ENCODE assay signal across 18 cellular contexts in the genomic region with DNA sequence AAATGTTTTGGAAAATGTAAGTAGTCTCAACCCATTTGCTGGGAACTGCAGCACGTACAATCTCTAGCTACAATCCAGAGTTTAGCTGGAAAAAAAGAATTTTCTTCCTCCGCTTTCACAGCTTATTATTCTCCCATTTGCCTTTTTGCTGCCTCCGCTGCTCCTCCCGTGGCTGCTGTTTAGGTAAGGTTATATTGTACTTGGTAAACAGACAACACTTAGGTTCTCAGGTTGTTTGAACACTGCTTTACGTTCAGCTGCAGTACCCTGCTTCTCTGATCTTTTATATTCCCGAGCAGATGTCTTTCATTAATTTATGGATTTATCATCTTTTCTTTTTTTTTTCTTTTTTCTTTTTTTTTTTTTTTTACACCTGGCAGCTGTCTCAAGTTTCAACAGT. TPM values are rescaled to one million over a fixed set of nuclear protein-coding genes. Genes with fewer than 3 reads are reported as not detected.
DNase-seq lines count a peak whose midpoint lies in the region; ATAC-seq and TF ChIP-seq lines count a peak whose summit lies in the region.
"Had no signal": no experiment of that assay in that cellular context is flagged by ENCODE, and none has a peak within 500 bp of the region (broad histone marks: within the 10 kb centered on the region; RNA-seq: fewer than 3 reads in every experiment).

No MANE protein-coding gene starts in this region.

- TF ChIP-seq CTCF in brain (conservative IDR thresholded peaks at IDR 0.05) (no peak), gastrocnemius medialis (IDR thresholded peaks at IDR 0.05 in 4 of 5, conservative IDR thresholded peaks at IDR 0.05 in 1 of 5) (no peak), testis (IDR thresholded peaks at IDR 0.05) (no peak)

- no peaks in the 10 kb centered on the region for H3K9me3 ChIP-seq in gastrocnemius medialis
- no peaks in the 10 kb centered on the region for H3K9me3 ChIP-seq in testis
- H3K9me3 ChIP-seq: BLaER1, SK-N-SH, suprapubic skin had no signal

- intact Hi-C loops in gastrocnemius medialis (cut with DNase I; ENCODE audit: low total_unique reads) = no loop called here
- intact Hi-C loops in testis (cut with DNase I; ENCODE audit: low total_unique reads) = no loop called here

- H3K4me1 Mint-ChIP-seq in brain = peaks cover 76% of the 10 kb centered on the region

- H3K4me3 Mint-ChIP-seq in brain = peak overlapping the region in 3 of 5 experiments; percentile 8 to 70 (median 41)
- H3K4me3 Mint-ChIP-seq: nephron had no signal

- peak; percentile 26 to 63 for ATAC-seq in gastrocnemius medialis

- H3K27ac ChIP-seq in gastrocnemius medialis (peak overlapping the region in 2 of 4 donors; percentile 33 to 35), testis (no peak overlapping the region)
- H3K27ac ChIP-seq: 22Rv1, BLaER1, suprapubic skin, VCaP had no signal

- peaks cover 18% of the 10 kb centered on the region for H3K27me3 Mint-ChIP-seq in brain

- H3K36me3 ChIP-seq in gastrocnemius medialis (no peaks in the 10 kb centered on the region), testis (ENCODE audit: low read depth, missing control alignments) (no peaks in the 10 kb centered on the region)
- H3K36me3 ChIP-seq: BLaER1, suprapubic skin had no signal

- TF ChIP-seq POLR2A in gastrocnemius medialis (IDR thresholded peaks at IDR 0.05) = no peak
- TF ChIP-seq POLR2A in testis (IDR thresholded peaks at IDR 0.05) = no peak

- H3K36me3 Mint-ChIP-seq in brain = peaks cover 33% of the 10 kb centered on the region

- in situ Hi-C loops in gastrocnemius medialis (cut with MboI; ENCODE audit: low sequenced_read_pairs in 4 of 4) = no loop called here
- in situ Hi-C loops in KBM-7 (cut with MboI; ENCODE audit: low pct_unique_long_range_greater_than_20kb, low sequenced_read_pairs) = no loop called here

- H3K27me3 ChIP-seq in gastrocnemius medialis (no peaks in the 10 kb centered on the region), testis (no peaks in the 10 kb centered on the region)
- H3K27me3 ChIP-seq: BLaER1, suprapubic skin had no signal

- peaks cover 0 to 9% (median 1%) of the 10 kb centered on the region in 5 experiments for H3K9me3 Mint-ChIP-seq in brain

- H3K4me3 ChIP-seq in gastrocnemius medialis (no peak overlapping the region), testis (no peak overlapping the region)
- H3K4me3 ChIP-seq: BLaER1, lung, suprapubic skin had no signal

- DNase-seq in DMS 273 (lab: John Stamatoyannopoulos, UW; ENCODE audit: unreplicated experiment) = peak; percentile 63
- no peak for DNase-seq in DMS 273 treated with DMSO at 0.1 percent for 48 hours (lab: John Stamatoyannopoulos, UW)
- peak; percentile 94 for DNase-seq in NCI-H2171 (lab: John Stamatoyannopoulos, UW)
- no peak for DNase-seq in gastrocnemius medialis
- DNase-seq in testis = no peak
- no peak for DNase-seq in KBM-7
- DNase-seq in C1 segment of cervical spinal cord (lab: John Stamatoyannopoulos, UW) = no peak
- DNase-seq: activated gamma-delta T cell treated with Interleukin-2 at 50 U/mL for 16 hours, KG1, NCI-H187 treated with DMSO at 0.1 percent for 48 hours, SK-N-SH had no signal

- WGBS in testis, 2 donors = 83 to 84% methylated on average over 6 of the region's 6 CpGs

- H3K27ac Mint-ChIP-seq in brain = peak overlapping the region in 4 of 5 experiments; percentile 5 to 88 (median 64)
- H3K27ac Mint-ChIP-seq: nephron had no signal

- peaks cover 2 to 10% of the 10 kb centered on the region in 2 donors for H3K4me1 ChIP-seq in gastrocnemius medialis
- no peaks in the 10 kb centered on the region for H3K4me1 ChIP-seq in testis
- H3K4me1 ChIP-seq: suprapubic skin had no signal

RNA-seq across cellular contexts. Expression of a gene that starts 14.3 kb away (rescaled TPM):
- polyA plus RNA-seq in brain (ENCODE audit: insufficient read depth, low read depth, low replicate concordance) (27.9 TPM), testis (ENCODE audit: insufficient read depth, low read depth, low replicate concordance) (19.1 TPM)
- total RNA-seq in gastrocnemius medialis (1 to 10 TPM; 4.1 to 8.0 (median 5.5) TPM), testis (1 to 10 TPM; 4.2 to 6.5 TPM)

Comparison
In these comparisons a context has a peak if more than half of its experiments do, and no peak if none do; other contexts are left out.
1. DNase-seq: peak in DMS 273 (single experiment) and NCI-H2171 (single experiment); none in DMS 273 treated with DMSO at 0.1 percent for 48 hours (single experiment), gastrocnemius medialis (0 of 2), testis (single experiment), KBM-7 (single experiment) and C1 segment of cervical spinal cord (0 of 14).